Comparison of ENCODE assay signal across 21 cellular contexts in the genomic region with DNA sequence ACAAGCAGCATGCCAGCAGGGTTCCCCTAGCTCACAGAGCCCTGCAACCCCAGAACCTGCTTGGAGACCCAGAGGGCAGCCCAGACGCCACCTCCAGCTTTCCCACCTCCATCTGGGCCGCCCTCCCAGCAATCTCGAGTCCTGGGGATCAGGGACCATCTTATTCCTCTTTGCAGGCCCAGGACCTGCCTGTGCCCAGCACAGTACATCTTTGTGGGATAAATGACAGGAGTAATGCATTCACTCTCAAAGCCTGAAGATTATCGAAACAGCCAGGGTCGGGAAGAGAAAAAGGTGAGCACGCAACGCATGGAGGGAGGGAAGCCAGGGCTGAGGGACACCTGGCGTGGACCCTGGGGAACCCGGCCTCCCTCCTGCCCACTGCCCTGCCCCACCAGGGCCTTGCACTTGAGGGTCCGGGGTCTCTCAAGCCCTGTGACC.
A peak's percentile ranks its signal among the peaks of the same experiment; 100 is the strongest.
DNase-seq lines count a peak whose midpoint lies in the region; ATAC-seq and TF ChIP-seq lines count a peak whose summit lies in the region.
"Had no signal": no experiment of that assay in that cellular context is flagged by ENCODE, and none has a peak within 500 bp of the region (broad histone marks: within the 10 kb centered on the region; RNA-seq: fewer than 3 reads in every experiment).

No MANE protein-coding gene starts in this region.

- no peak overlapping the region for H3K27ac Mint-ChIP-seq in activated CD4-positive, alpha-beta memory T cell treated with anti-CD3 and anti-CD28 coated beads, Interleukin-2, amount 10 ng/mL, durations not matched to agents 7 days and 5 days
- no peak overlapping the region for H3K27ac Mint-ChIP-seq in activated CD4-positive, alpha-beta memory T cell treated with anti-CD3 and anti-CD28 coated beads for 36 hours
- peak overlapping the region; percentile 60 for H3K27ac Mint-ChIP-seq in mesothelial cell of epicardium
- H3K27ac Mint-ChIP-seq: activated B cell treated with CpG ODN at 0.5 μM for 24 hours; activated naive CD4-positive, alpha-beta T cell treated with anti-CD3 and anti-CD28 coated beads, Interleukin-2, amount 50 U/mL, for 72 hours; activated T-helper 1 cell treated with anti-CD3 and anti-CD28 coated beads, Interleukin-12 subunit alpha, Interleukin-12 subunit beta, Interleukin-2, Interleukin-4 antibody, amounts not matched to agents 30 ng/mL and 10 ng/mL and 1 ng/mL, durations not matched to agents 14 hours and 24 hours and 36 hours; HFFc6; natural killer cell had no signal

- peaks cover 2% of the 10 kb centered on the region for H3K4me1 Mint-ChIP-seq in activated CD4-positive, alpha-beta memory T cell treated with anti-CD3 and anti-CD28 coated beads, Interleukin-2, amount 10 ng/mL, durations not matched to agents 7 days and 5 days
- H3K4me1 Mint-ChIP-seq in activated CD4-positive, alpha-beta memory T cell treated with anti-CD3 and anti-CD28 coated beads for 36 hours (ENCODE audit: low read depth) = peaks cover 3% of the 10 kb centered on the region
- H3K4me1 Mint-ChIP-seq in mesothelial cell of epicardium = peaks cover 30% of the 10 kb centered on the region
- H3K4me1 Mint-ChIP-seq: natural killer cell had no signal

- peak; percentile 8 for DNase-seq in activated CD4-positive, alpha-beta memory T cell treated with anti-CD3 and anti-CD28 coated beads, Interleukin-2, amount 10 ng/mL, durations not matched to agents 7 days and 5 days
- DNase-seq in activated CD4-positive, alpha-beta memory T cell treated with anti-CD3 and anti-CD28 coated beads for 36 hours = no peak
- DNase-seq in dermis blood vessel endothelial cell = peak; percentile 15
- peak in 1 of 2 experiments; percentile 37 for DNase-seq in mesothelial cell of epicardium (ENCODE audit: low spot score in 2 of 2, unreplicated experiment in 2 of 2)
- peak in 1 of 2 donors; percentile 37 for DNase-seq in tibial artery
- DNase-seq: 8988T; activated B cell treated with CpG ODN at 0.5 μM for 24 hours; effector CD4-positive, alpha-beta T cell; gastrocnemius medialis; HFFc6; natural killer cell; NCI-H1048; NCI-H187; T1000 had no signal

- POLR2A ChIA-PET in activated CD4-positive, alpha-beta memory T cell treated with anti-CD3 and anti-CD28 coated beads, Interleukin-2, amount 10 ng/mL, durations not matched to agents 7 days and 5 days (lab: Charles Lee) = no interaction called here
- POLR2A ChIA-PET in activated CD4-positive, alpha-beta memory T cell treated with anti-CD3 and anti-CD28 coated beads for 36 hours (lab: Charles Lee) = no interaction called here

- H3K27me3 Mint-ChIP-seq in activated CD4-positive, alpha-beta memory T cell treated with anti-CD3 and anti-CD28 coated beads, Interleukin-2, amount 10 ng/mL, durations not matched to agents 7 days and 5 days = peaks cover 12% of the 10 kb centered on the region
- peaks cover 2% of the 10 kb centered on the region for H3K27me3 Mint-ChIP-seq in activated CD4-positive, alpha-beta memory T cell treated with anti-CD3 and anti-CD28 coated beads for 36 hours
- peaks cover 10% of the 10 kb centered on the region for H3K27me3 Mint-ChIP-seq in mesothelial cell of epicardium (ENCODE audit: low read depth)

- intact Hi-C loops in activated CD4-positive, alpha-beta memory T cell treated with anti-CD3 and anti-CD28 coated beads for 36 hours (cut with micrococcal nuclease) = loop anchor here (5.0 to 10.0 kb wide), 2 partner anchors 616 to 844 kb away; no protein-coding TSS in a partner anchor
- intact Hi-C loops in tibial artery (cut with DNase I; ENCODE audit: low total_unique reads) = no loop called here

- H3K36me3 ChIP-seq in tibial artery = no peaks in the 10 kb centered on the region
- H3K36me3 ChIP-seq: gastrocnemius medialis, suprapubic skin had no signal

- TF ChIP-seq CTCF in mesothelial cell of epicardium (IDR thresholded peaks at IDR 0.05; ENCODE audit: unreplicated experiment) (no peak), tibial artery (IDR thresholded peaks at IDR 0.05) (no peak)

- H3K4me3 ChIP-seq in tibial artery = no peak overlapping the region
- H3K4me3 ChIP-seq: gastrocnemius medialis, suprapubic skin had no signal

- H3K27ac ChIP-seq in tibial artery = peak overlapping the region; percentile 56 to 58
- H3K27ac ChIP-seq: gastrocnemius medialis, suprapubic skin had no signal

- H3K4me3 Mint-ChIP-seq in activated CD4-positive, alpha-beta memory T cell treated with anti-CD3 and anti-CD28 coated beads, Interleukin-2, amount 10 ng/mL, durations not matched to agents 7 days and 5 days = no peak overlapping the region
- H3K4me3 Mint-ChIP-seq in activated CD4-positive, alpha-beta memory T cell treated with anti-CD3 and anti-CD28 coated beads for 36 hours = no peak overlapping the region
- no peak overlapping the region for H3K4me3 Mint-ChIP-seq in mesothelial cell of epicardium
- H3K4me3 Mint-ChIP-seq: activated B cell treated with CpG ODN at 0.5 μM for 24 hours; activated T-helper 1 cell treated with anti-CD3 and anti-CD28 coated beads, Interleukin-12 subunit alpha, Interleukin-12 subunit beta, Interleukin-2, Interleukin-4 antibody, amounts not matched to agents 30 ng/mL and 10 ng/mL and 1 ng/mL, durations not matched to agents 14 hours and 24 hours and 36 hours; HFFc6; natural killer cell had no signal

- H3K36me3 Mint-ChIP-seq in activated CD4-positive, alpha-beta memory T cell treated with anti-CD3 and anti-CD28 coated beads, Interleukin-2, amount 10 ng/mL, durations not matched to agents 7 days and 5 days (ENCODE audit: low read depth) = peaks cover 9% of the 10 kb centered on the region
- H3K36me3 Mint-ChIP-seq in activated CD4-positive, alpha-beta memory T cell treated with anti-CD3 and anti-CD28 coated beads for 36 hours = peaks cover 6% of the 10 kb centered on the region
- H3K36me3 Mint-ChIP-seq in mesothelial cell of epicardium = peaks cover 5% of the 10 kb centered on the region

- CTCF ChIA-PET in activated CD4-positive, alpha-beta memory T cell treated with anti-CD3 and anti-CD28 coated beads, Interleukin-2, amount 10 ng/mL, durations not matched to agents 7 days and 5 days (lab: Charles Lee) = no interaction called here
- CTCF ChIA-PET in activated CD4-positive, alpha-beta memory T cell treated with anti-CD3 and anti-CD28 coated beads for 36 hours (lab: Charles Lee) = interaction anchor here (0.6 kb wide), 1 partner anchor 38 kb away, joined by 3 read pairs; no protein-coding TSS in a partner anchor

- no peaks in the 10 kb centered on the region for H3K27me3 ChIP-seq in tibial artery
- H3K27me3 ChIP-seq: gastrocnemius medialis, suprapubic skin had no signal

- ATAC-seq in HG02678 (IDR thresholded peaks at IDR 0.05; ENCODE audit: unreplicated experiment) (no peak), HG02623 (IDR thresholded peaks at IDR 0.05; ENCODE audit: unreplicated experiment) (no peak), HG03457 (IDR thresholded peaks at IDR 0.05; ENCODE audit: unreplicated experiment) (no peak)
- ATAC-seq: activated naive CD4-positive, alpha-beta T cell treated with anti-CD3 and anti-CD28 coated beads, Interleukin-2, amount 50 U/mL, for 72 hours; esophagus mucosa; gastrocnemius medialis; natural killer cell had no signal

- H3K4me1 ChIP-seq in tibial artery = peaks cover 0 to 17% (median 13%) of the 10 kb centered on the region in 4 donors

- peaks cover 0 to 21% (median 6%) of the 10 kb centered on the region in 3 donors for H3K9me3 ChIP-seq in tibial artery
- H3K9me3 ChIP-seq: gastrocnemius medialis had no signal

- H3K9me3 Mint-ChIP-seq in activated CD4-positive, alpha-beta memory T cell treated with anti-CD3 and anti-CD28 coated beads, Interleukin-2, amount 10 ng/mL, durations not matched to agents 7 days and 5 days = peaks cover 13% of the 10 kb centered on the region
- H3K9me3 Mint-ChIP-seq in activated CD4-positive, alpha-beta memory T cell treated with anti-CD3 and anti-CD28 coated beads for 36 hours = peaks cover 17% of the 10 kb centered on the region
- peaks cover 14% of the 10 kb centered on the region for H3K9me3 Mint-ChIP-seq in mesothelial cell of epicardium
